Comparison of ENCODE assay signal across 23 cellular contexts in genomic region chr20:53876956-53877355, GRCh38.
DNase-seq lines count a peak whose midpoint lies in the region; ATAC-seq and TF ChIP-seq lines count a peak whose summit lies in the region.
"Had no signal": no experiment of that assay in that cellular context is flagged by ENCODE, and none has a peak within 500 bp of the region (broad histone marks: within the 10 kb centered on the region; RNA-seq: fewer than 3 reads in every experiment).

No MANE protein-coding gene starts in this region.

- ATAC-seq in activated naive CD8-positive, alpha-beta T cell treated with anti-CD3 and anti-CD28 coated beads, Interleukin-2, amount 10 ng/mL, durations not matched to agents 7 days and 5 days (ENCODE audit: low read depth), result no peak
- no peak for ATAC-seq in IMR-90 (ENCODE audit: low read depth)
- ATAC-seq in stimulated activated naive B cell treated with anti-CD40 and anti-IgM and Interleukin-4, amounts not matched to agents 10 μg/mL and 1 μg/mL and 100 μg/mL, for 72 hours (replicated peaks), result no peak

- H3K79me1 ChIP-seq in IMR-90 (ENCODE audit: low read depth in 1 of 2, low read length in 2 of 2), result no peaks in the 10 kb centered on the region

- H2BK5ac ChIP-seq in IMR-90 (ENCODE audit: low read depth, low read length, poor library complexity, severe bottlenecking), result no peak overlapping the region

- no peak overlapping the region for H3K4me2 ChIP-seq in IMR-90 (ENCODE audit: low read depth, low read length)
- H3K4me2 ChIP-seq in osteoblast (ENCODE audit: insufficient read depth, low read length), result no peak overlapping the region

- no peak overlapping the region for H4K5ac ChIP-seq in IMR-90 (ENCODE audit: low read depth, low read length)

- POLR2A ChIA-PET in activated naive CD8-positive, alpha-beta T cell treated with anti-CD3 and anti-CD28 coated beads, Interleukin-2, amount 10 ng/mL, durations not matched to agents 7 days and 5 days (lab: Charles Lee), result no interaction called here
- POLR2A ChIA-PET in IMR-90 (lab: Charles Lee; ENCODE audit: unreplicated experiment), result no interaction called here

- no peak overlapping the region for H3K4me3 Mint-ChIP-seq in activated naive CD8-positive, alpha-beta T cell treated with anti-CD3 and anti-CD28 coated beads, Interleukin-2, amount 10 ng/mL, durations not matched to agents 7 days and 5 days
- no peak overlapping the region for H3K4me3 Mint-ChIP-seq in activated naive CD8-positive, alpha-beta T cell treated with anti-CD3 and anti-CD28 coated beads for 36 hours
- no peak overlapping the region for H3K4me3 Mint-ChIP-seq in endodermal cell
- no peak overlapping the region for H3K4me3 Mint-ChIP-seq in stimulated activated naive B cell treated with anti-CD40 and anti-IgM and Interleukin-4, amounts not matched to agents 10 μg/mL and 1 μg/mL and 100 μg/mL, for 72 hours

- H4K20me1 ChIP-seq in IMR-90 (ENCODE audit: insufficient read depth, low read length) (no peaks in the 10 kb centered on the region), osteoblast (ENCODE audit: insufficient read depth, low read length) (no peaks in the 10 kb centered on the region)

- H3K23ac ChIP-seq in IMR-90 (ENCODE audit: low read depth, low read length), result no peak overlapping the region

- peaks cover 53% of the 10 kb centered on the region for H3K4me1 Mint-ChIP-seq in activated naive CD8-positive, alpha-beta T cell treated with anti-CD3 and anti-CD28 coated beads, Interleukin-2, amount 10 ng/mL, durations not matched to agents 7 days and 5 days
- H3K4me1 Mint-ChIP-seq in activated naive CD8-positive, alpha-beta T cell treated with anti-CD3 and anti-CD28 coated beads for 36 hours, result peaks cover 49% of the 10 kb centered on the region
- H3K4me1 Mint-ChIP-seq in endodermal cell, result peaks cover 37% of the 10 kb centered on the region
- H3K4me1 Mint-ChIP-seq in stimulated activated naive B cell treated with anti-CD40 and anti-IgM and Interleukin-4, amounts not matched to agents 10 μg/mL and 1 μg/mL and 100 μg/mL, for 72 hours, result peaks cover 26 to 38% of the 10 kb centered on the region in 2 donors

- DNase-seq in activated naive CD8-positive, alpha-beta T cell treated with anti-CD3 and anti-CD28 coated beads, Interleukin-2, amount 10 ng/mL, durations not matched to agents 7 days and 5 days, result no peak
- DNase-seq in activated naive CD8-positive, alpha-beta T cell treated with anti-CD3 and anti-CD28 coated beads for 36 hours, result no peak
- DNase-seq in IMR-90, result no peak
- no peak for DNase-seq in endodermal cell
- DNase-seq in stimulated activated naive B cell treated with anti-CD40 and anti-IgM and Interleukin-4, amounts not matched to agents 10 μg/mL and 1 μg/mL and 100 μg/mL, for 72 hours, result no peak
- no peak for DNase-seq in DMS53 (lab: John Stamatoyannopoulos, UW)
- DNase-seq in osteoblast (ENCODE audit: insufficient read length, low spot score, missing footprints), result no peak
- no peak for DNase-seq in dedifferentiated amniotic fluid mesenchymal stem cell (ENCODE audit: extremely low spot score)
- DNase-seq: 8988T; BE2C; CD4-positive, alpha-beta memory T cell; DMS79; Kasumi-1; MM.1S; NCI-H1092 treated with DMSO at 0.1 percent for 48 hours; NCI-H146; NCI-H2029 treated with DMSO at 0.1 percent for 48 hours; NCI-H2171 treated with DMSO at 0.1 percent for 48 hours; NCI-H446; Peyer's patch had no signal

- no peak overlapping the region for H2AK5ac ChIP-seq in IMR-90 (ENCODE audit: low read depth, low read length)

- in situ Hi-C loops in IMR-90 (cut with MboI; ENCODE audit: low sequenced_read_pairs), result no loop called here

- H3K4me1 ChIP-seq in IMR-90 (ENCODE audit: control insufficient read depth, insufficient read depth, low read length) (peaks cover 8% of the 10 kb centered on the region), endodermal cell (ENCODE audit: control insufficient read depth, insufficient read depth, low read length) (peaks cover 9% of the 10 kb centered on the region), osteoblast (ENCODE audit: insufficient read depth, low read length) (peaks cover 11% of the 10 kb centered on the region)

- H4K91ac ChIP-seq in IMR-90 (ENCODE audit: insufficient read depth, low read depth, low read length), result peak overlapping the region; percentile 21; the same call in 1 of the 2 replicates

- H3K4me3 ChIP-seq in IMR-90 (ENCODE audit: insufficient read depth, low read depth, low read length) (no peak overlapping the region), endodermal cell (ENCODE audit: low read length) (no peak overlapping the region), osteoblast (ENCODE audit: insufficient read depth, low read length) (no peak overlapping the region)
- H3K4me3 ChIP-seq: HAP-1, Peyer's patch, SJSA1 had no signal

- H2AFZ ChIP-seq in IMR-90 (replicated peaks; ENCODE audit: low read length, poor library complexity) (no peak overlapping the region), osteoblast (ENCODE audit: low read length) (no peak overlapping the region)

- intact Hi-C loops in IMR-90 (cut with micrococcal nuclease), result no loop called here

- no peak overlapping the region for H2BK120ac ChIP-seq in IMR-90 (ENCODE audit: low read depth, low read length)

- H3K4ac ChIP-seq in IMR-90 (ENCODE audit: low read depth, low read length), result no peak overlapping the region

- no peak overlapping the region for H3K14ac ChIP-seq in IMR-90 (replicated peaks; ENCODE audit: low read depth, low read length)

- H2AK9ac ChIP-seq in IMR-90 (replicated peaks; ENCODE audit: low read depth, low read length, poor library complexity), result no peak overlapping the region

- TF ChIP-seq CTCF in IMR-90 (conservative IDR thresholded peaks at IDR 0.05; ENCODE audit: low read depth, low read length) (no peak), endodermal cell (conservative IDR thresholded peaks at IDR 0.05) (peak; percentile 11), osteoblast (IDR thresholded peaks at IDR 0.05; ENCODE audit: extremely low read depth, low read depth, low read length) (no peak)

- H3K56ac ChIP-seq in IMR-90 (ENCODE audit: extremely low read depth, insufficient read depth, low read length), result no peak overlapping the region

- H3K9me3 ChIP-seq in IMR-90 (ENCODE audit: control insufficient read depth, insufficient read depth, low read length) (no peaks in the 10 kb centered on the region), endodermal cell (ENCODE audit: control insufficient read depth, low read length) (no peaks in the 10 kb centered on the region), osteoblast (ENCODE audit: low read depth, low read length) (no peaks in the 10 kb centered on the region)
- H3K9me3 ChIP-seq: BE2C, HAP-1, Peyer's patch, SJSA1 had no signal

- 89% methylated on average over 3 of the region's 10 CpGs; no CpG with 5 or more reads in 1 of the 2 experiments for WGBS in IMR-90 (ENCODE audit: extremely low coverage in 2 of 2, insufficient read length in 1 of 2), 2 experiments
- WGBS in endodermal cell (ENCODE audit: insufficient coverage in 1 of 2, insufficient read length in 1 of 2), 2 experiments, result 85 to 88% methylated on average over 7 to 10 of the region's 10 CpGs

- H3K36me3 ChIP-seq in IMR-90 (ENCODE audit: control insufficient read depth, insufficient read depth, low read length), result no peaks in the 10 kb centered on the region
- no peaks in the 10 kb centered on the region for H3K36me3 ChIP-seq in endodermal cell (ENCODE audit: control insufficient read depth, insufficient read depth, low read length)
- no peaks in the 10 kb centered on the region for H3K36me3 ChIP-seq in osteoblast (ENCODE audit: insufficient read depth, low read length)
- H3K36me3 ChIP-seq: BE2C, HAP-1, Peyer's patch, SJSA1 had no signal

- dilution Hi-C loops in IMR-90 (cut with HindIII; ENCODE audit: low sequenced_read_pairs, unreplicated experiment), result no loop called here

- no peak for TF ChIP-seq RAD21 in IMR-90 (IDR thresholded peaks at IDR 0.05; ENCODE audit: low read length)

- no peak overlapping the region for H3K27ac ChIP-seq in IMR-90 (ENCODE audit: insufficient read depth, low read length)
- H3K27ac ChIP-seq in endodermal cell (ENCODE audit: low read depth, low read length), result no peak overlapping the region
- no peak overlapping the region for H3K27ac ChIP-seq in osteoblast (ENCODE audit: low read depth, low read length)
- H3K27ac ChIP-seq: Peyer's patch, SJSA1 had no signal

- H3K9ac ChIP-seq in IMR-90 (ENCODE audit: low read depth, low read length), result no peak overlapping the region
- H3K9ac ChIP-seq in endodermal cell (ENCODE audit: extremely low read depth, low read length, poor library complexity, severe bottlenecking), result no peak overlapping the region

- no peaks in the 10 kb centered on the region for H3K27me3 Mint-ChIP-seq in activated naive CD8-positive, alpha-beta T cell treated with anti-CD3 and anti-CD28 coated beads, Interleukin-2, amount 10 ng/mL, durations not matched to agents 7 days and 5 days
- no peaks in the 10 kb centered on the region for H3K27me3 Mint-ChIP-seq in activated naive CD8-positive, alpha-beta T cell treated with anti-CD3 and anti-CD28 coated beads for 36 hours
- H3K27me3 Mint-ChIP-seq in endodermal cell (ENCODE audit: insufficient read depth), result no peaks in the 10 kb centered on the region
- H3K27me3 Mint-ChIP-seq in stimulated activated naive B cell treated with anti-CD40 and anti-IgM and Interleukin-4, amounts not matched to agents 10 μg/mL and 1 μg/mL and 100 μg/mL, for 72 hours, result no peaks in the 10 kb centered on the region
- H3K27me3 Mint-ChIP-seq: IgD-negative memory B cell had no signal

- no peak for TF ChIP-seq POLR2A in IMR-90 (IDR thresholded peaks at IDR 0.05; ENCODE audit: low read depth, low read length)

- CTCF ChIA-PET in IMR-90 (lab: Yijun Ruan, JAX), result no interaction called here

- no peak overlapping the region for H2BK15ac ChIP-seq in IMR-90 (ENCODE audit: low read depth, low read length)

- H3K36me3 Mint-ChIP-seq in activated naive CD8-positive, alpha-beta T cell treated with anti-CD3 and anti-CD28 coated beads, Interleukin-2, amount 10 ng/mL, durations not matched to agents 7 days and 5 days, result peaks cover 2% of the 10 kb centered on the region
- H3K36me3 Mint-ChIP-seq in activated naive CD8-positive, alpha-beta T cell treated with anti-CD3 and anti-CD28 coated beads for 36 hours, result no peaks in the 10 kb centered on the region
- no peaks in the 10 kb centered on the region for H3K36me3 Mint-ChIP-seq in endodermal cell (ENCODE audit: low read depth)
- H3K36me3 Mint-ChIP-seq in stimulated activated naive B cell treated with anti-CD40 and anti-IgM and Interleukin-4, amounts not matched to agents 10 μg/mL and 1 μg/mL and 100 μg/mL, for 72 hours, result no peaks in the 10 kb centered on the region
- H3K36me3 Mint-ChIP-seq: IgD-negative memory B cell had no signal

- H2BK20ac ChIP-seq in IMR-90 (ENCODE audit: low read depth, low read length), result no peak overlapping the region

- no TSS peak for BruUV-seq in IMR-90 (replicated peaks; lab: Mats Ljungman, UMichigan)

- no peak overlapping the region for H3K18ac ChIP-seq in IMR-90 (ENCODE audit: low read depth, low read length)

- no peaks in the 10 kb centered on the region for H3K9me3 Mint-ChIP-seq in activated naive CD8-positive, alpha-beta T cell treated with anti-CD3 and anti-CD28 coated beads, Interleukin-2, amount 10 ng/mL, durations not matched to agents 7 days and 5 days
- H3K9me3 Mint-ChIP-seq in activated naive CD8-positive, alpha-beta T cell treated with anti-CD3 and anti-CD28 coated beads for 36 hours, result no peaks in the 10 kb centered on the region
- no peaks in the 10 kb centered on the region for H3K9me3 Mint-ChIP-seq in endodermal cell
- H3K9me3 Mint-ChIP-seq in stimulated activated naive B cell treated with anti-CD40 and anti-IgM and Interleukin-4, amounts not matched to agents 10 μg/mL and 1 μg/mL and 100 μg/mL, for 72 hours, result no peaks in the 10 kb centered on the region

- H3K27ac Mint-ChIP-seq in activated naive CD8-positive, alpha-beta T cell treated with anti-CD3 and anti-CD28 coated beads, Interleukin-2, amount 10 ng/mL, durations not matched to agents 7 days and 5 days, result peak overlapping the region; percentile 13
- no peak overlapping the region for H3K27ac Mint-ChIP-seq in activated naive CD8-positive, alpha-beta T cell treated with anti-CD3 and anti-CD28 coated beads for 36 hours
- H3K27ac Mint-ChIP-seq in endodermal cell, result peak overlapping the region; percentile 22
- H3K27ac Mint-ChIP-seq in stimulated activated naive B cell treated with anti-CD40 and anti-IgM and Interleukin-4, amounts not matched to agents 10 μg/mL and 1 μg/mL and 100 μg/mL, for 72 hours, result peak overlapping the region; percentile 45

- H3K79me2 ChIP-seq in osteoblast (ENCODE audit: insufficient read depth, low read length), result no peaks in the 10 kb centered on the region

- no peak overlapping the region for H4K8ac ChIP-seq in IMR-90 (ENCODE audit: low read depth in 2 of 2, low read length in 2 of 2)

- peaks cover 5% of the 10 kb centered on the region; the same call in 1 of the 2 replicates for H3K9me1 ChIP-seq in IMR-90 (ENCODE audit: insufficient read depth, low read length)

- H3K27me3 ChIP-seq in IMR-90 (ENCODE audit: control insufficient read depth, insufficient read depth, low read length) (no peaks in the 10 kb centered on the region), endodermal cell (ENCODE audit: control insufficient read depth, insufficient read depth, low read length, poor library complexity, severe bottlenecking) (no peaks in the 10 kb centered on the region), osteoblast (ENCODE audit: insufficient read depth, low read length) (no peaks in the 10 kb centered on the region)
- H3K27me3 ChIP-seq: BE2C, Peyer's patch, SJSA1 had no signal
